ENCODE assay signal across 12 cellular contexts in the genomic region with DNA sequence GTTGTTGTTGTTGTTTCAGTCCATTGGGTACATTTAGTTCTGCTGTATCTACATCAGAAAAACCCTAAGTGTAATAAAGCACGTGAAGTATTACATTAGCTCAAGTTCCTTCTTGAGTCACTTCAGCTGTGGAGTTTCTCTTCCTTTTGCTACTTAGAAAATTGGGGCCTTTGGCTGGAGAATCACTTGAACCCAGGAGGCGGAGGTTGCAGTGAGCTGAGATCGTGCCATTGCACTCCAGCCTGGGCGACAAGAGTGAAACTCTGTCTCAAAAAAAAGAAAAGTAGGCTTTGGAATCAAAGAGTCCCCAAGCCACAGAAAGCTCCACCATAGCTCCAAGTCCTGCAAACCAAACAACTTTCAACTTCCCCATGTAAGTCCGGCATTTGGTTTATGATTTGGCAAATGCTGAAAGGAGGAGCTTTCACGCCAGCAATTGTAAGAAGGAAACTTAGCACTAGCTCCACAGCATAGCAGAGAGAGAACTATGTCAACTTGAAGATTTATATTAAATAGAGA. TPM values are rescaled to one million over a fixed set of nuclear protein-coding genes. Genes with fewer than 3 reads are reported as not detected.
DNase-seq lines count a peak whose midpoint lies in the region; ATAC-seq and TF ChIP-seq lines count a peak whose summit lies in the region.
"Had no signal": no experiment of that assay in that cellular context is flagged by ENCODE, and none has a peak within 500 bp of the region (broad histone marks: within the 10 kb centered on the region; RNA-seq: fewer than 3 reads in every experiment).

No MANE protein-coding gene starts in this region.

- WGBS in gastroesophageal sphincter (ENCODE audit: low coverage in 1 of 2), 2 donors = 40 to 60% methylated on average over 1 to 6 of the region's 6 CpGs
- WGBS in sigmoid colon, 2 donors = 50 to 75% methylated on average over 6 of the region's 6 CpGs

- DNase-seq in sigmoid colon (no peak), UCSD-AML1 (lab: John Stamatoyannopoulos, UW; ENCODE audit: unreplicated experiment) (no peak), head of caudate nucleus (no peak)
- DNase-seq: activated CD4-positive, CD25-positive, alpha-beta regulatory T cell treated with anti-CD3 and anti-CD28 coated beads, Interleukin-2, amount 50 U/mL, for 72 hours; esophagus squamous epithelium had no signal

- ATAC-seq in GM18868 (IDR thresholded peaks at IDR 0.05; ENCODE audit: unreplicated experiment) = peak; percentile 56
- peak; percentile 46 for ATAC-seq in HG03469 (IDR thresholded peaks at IDR 0.05; ENCODE audit: unreplicated experiment)
- ATAC-seq in gastroesophageal sphincter = peak; percentile 25
- ATAC-seq in GM21367 (IDR thresholded peaks at IDR 0.05; ENCODE audit: unreplicated experiment) = no peak
- ATAC-seq in HG03045 (IDR thresholded peaks at IDR 0.05; ENCODE audit: unreplicated experiment) = no peak
- ATAC-seq: K562 had no signal

- no peaks in the 10 kb centered on the region for H3K9me3 ChIP-seq in gastroesophageal sphincter
- no peaks in the 10 kb centered on the region for H3K9me3 ChIP-seq in sigmoid colon
- H3K9me3 ChIP-seq: esophagus squamous epithelium had no signal

- TF ChIP-seq EP300 in gastroesophageal sphincter (IDR thresholded peaks at IDR 0.05) = no peak
- TF ChIP-seq EP300 in sigmoid colon (IDR thresholded peaks at IDR 0.05) = peak in 3 of 4 donors; percentile 53 to 92 (median 86)

- TF ChIP-seq CTCF in gastroesophageal sphincter (IDR thresholded peaks at IDR 0.05) = no peak
- TF ChIP-seq CTCF in sigmoid colon (IDR thresholded peaks at IDR 0.05) = no peak

- TF ChIP-seq POLR2A in gastroesophageal sphincter (IDR thresholded peaks at IDR 0.05) (no peak), sigmoid colon (IDR thresholded peaks at IDR 0.05) (no peak)

- H3K36me3 ChIP-seq in gastroesophageal sphincter (no peaks in the 10 kb centered on the region), sigmoid colon (no peaks in the 10 kb centered on the region)
- H3K36me3 ChIP-seq: esophagus squamous epithelium had no signal

- H3K27ac ChIP-seq in gastroesophageal sphincter = peak overlapping the region in 1 of 4 donors; percentile 31
- H3K27ac ChIP-seq in sigmoid colon = peak overlapping the region in 3 of 4 donors; percentile 37 to 58 (median 52)

- H3K4me1 ChIP-seq in gastroesophageal sphincter = peaks cover 0 to 14% (median 4%) of the 10 kb centered on the region in 3 donors
- H3K4me1 ChIP-seq in sigmoid colon = peaks cover 0 to 11% (median 0%) of the 10 kb centered on the region in 4 donors

- H3K4me3 ChIP-seq in gastroesophageal sphincter (no peak overlapping the region), sigmoid colon (no peak overlapping the region)
- H3K4me3 ChIP-seq: esophagus squamous epithelium, K562 had no signal

- intact Hi-C loops in sigmoid colon (cut with DNase I) = no loop called here
- intact Hi-C loops in head of caudate nucleus (cut with DNase I) = no loop called here

- H3K27me3 ChIP-seq in gastroesophageal sphincter = no peaks in the 10 kb centered on the region
- no peaks in the 10 kb centered on the region for H3K27me3 ChIP-seq in sigmoid colon
- H3K27me3 ChIP-seq: esophagus squamous epithelium had no signal

RNA-seq across cellular contexts. Expression of a gene that starts 56.5 kb away (rescaled TPM):
- total RNA-seq in gastroesophageal sphincter (10 to 100 TPM in 3 of 4 donors, 1 to 10 TPM in 1; 5.6 to 18.4 (median 15.2) TPM), sigmoid colon (10 to 100 TPM in 1 of 4 donors, 1 to 10 TPM in 3; 4.6 to 14.8 (median 8.5) TPM)
- 1 to 10 TPM; 1.2 to 4.3 (median 1.8) TPM for polyA plus RNA-seq in sigmoid colon
- total RNA-seq: K562, RPMI7951 had no signal

Comparison
In these comparisons a context has a peak if more than half of its experiments do, and no peak if none do; other contexts are left out.
1. ATAC-seq: peak in GM18868 (single experiment), HG03469 (single experiment) and gastroesophageal sphincter (single experiment); none in GM21367 (single experiment) and HG03045 (single experiment).